Comparison of ENCODE assay signal across 1 cellular context in genomic region chr13:29905845-29906244, GRCh38.
TF ChIP-seq lines count a peak whose summit lies in the region.

No MANE protein-coding gene starts in this region.

TF ChIP-seq in HEK293, 187 proteins besides CTCF, POLR2A, EP300 and RAD21 (continued from another document and continues in another):
- TF ChIP-seq PRDM2 (tag by site-specific recombination; IDR thresholded peaks at IDR 0.05; ENCODE audit: borderline replicate concordance): no peak
- no peak for TF ChIP-seq ZNF571 (tag by site-specific recombination; IDR thresholded peaks at IDR 0.05)
- TF ChIP-seq HOXA7 (CRISPR knock-in tag; IDR thresholded peaks at IDR 0.05; ENCODE audit: borderline replicate concordance): no peak
- no peak for TF ChIP-seq YY2 (tag by site-specific recombination; IDR thresholded peaks at IDR 0.05)
- no peak for TF ChIP-seq KLF16 (tag by site-specific recombination; IDR thresholded peaks at IDR 0.05)
- no peak for TF ChIP-seq TSHZ1 (tag by site-specific recombination; IDR thresholded peaks at IDR 0.05; ENCODE audit: borderline replicate concordance)
- TF ChIP-seq ZNF518A (tag by site-specific recombination; conservative IDR thresholded peaks at IDR 0.05; ENCODE audit: low read depth): no peak
- TF ChIP-seq ZNF37A (tag by site-specific recombination; IDR thresholded peaks at IDR 0.05): no peak
- TF ChIP-seq KLF7 (tag by site-specific recombination; IDR thresholded peaks at IDR 0.05; ENCODE audit: borderline replicate concordance): no peak
- TF ChIP-seq ZFP41 (tag by site-specific recombination; IDR thresholded peaks at IDR 0.05; ENCODE audit: borderline replicate concordance): no peak
- no peak for TF ChIP-seq ZNF280C (tag by site-specific recombination; IDR thresholded peaks at IDR 0.05)
- no peak for TF ChIP-seq ZNF19 (tag by site-specific recombination; IDR thresholded peaks at IDR 0.05; ENCODE audit: low read depth)
- TF ChIP-seq ZBTB48 (tag by site-specific recombination; IDR thresholded peaks at IDR 0.05): no peak
- TF ChIP-seq ZNF707 (tag by site-specific recombination; IDR thresholded peaks at IDR 0.05): no peak
- TF ChIP-seq ZNF132 (tag by site-specific recombination; IDR thresholded peaks at IDR 0.05; ENCODE audit: borderline replicate concordance): no peak
- no peak for TF ChIP-seq ZNF155 (tag by site-specific recombination; IDR thresholded peaks at IDR 0.05)
- peak; percentile 25; the same call in 1 of the 2 replicates for TF ChIP-seq OSR2 (tag by site-specific recombination; IDR thresholded peaks at IDR 0.05)
- 0 out of 2 replicates have a peak, but pooled peaks have one; percentile 41 for TF ChIP-seq ZEB2 (tag by site-specific recombination; IDR thresholded peaks at IDR 0.05)
- TF ChIP-seq ZNF335 (tag by site-specific recombination; conservative IDR thresholded peaks at IDR 0.05): 0 out of 2 replicates have a peak, but pooled peaks have one; percentile 17
- peak; percentile 61; the same call in 1 of the 2 replicates for TF ChIP-seq PRDM6 (tag by site-specific recombination; IDR thresholded peaks at IDR 0.05)
- no peak for TF ChIP-seq ZNF488 (tag by site-specific recombination; IDR thresholded peaks at IDR 0.05)
- no peak for TF ChIP-seq ZNF114 (tag by site-specific recombination; IDR thresholded peaks at IDR 0.05)
- TF ChIP-seq ZNF473 (tag by site-specific recombination; IDR thresholded peaks at IDR 0.05): no peak
- TF ChIP-seq ZNF747 (tag by site-specific recombination; IDR thresholded peaks at IDR 0.05): no peak
- no peak for TF ChIP-seq ZNF777 (tag by site-specific recombination; IDR thresholded peaks at IDR 0.05; ENCODE audit: borderline replicate concordance)
- no peak for TF ChIP-seq ZNF175 (tag by site-specific recombination; IDR thresholded peaks at IDR 0.05)
- TF ChIP-seq ZNF449 (tag by site-specific recombination; IDR thresholded peaks at IDR 0.05): 0 out of 2 replicates have a peak, but pooled peaks have one; percentile 15
- TF ChIP-seq ZNF391 (tag by site-specific recombination; IDR thresholded peaks at IDR 0.05; ENCODE audit: borderline replicate concordance, low read depth): no peak
- TF ChIP-seq ZNF362 (tag by site-specific recombination; IDR thresholded peaks at IDR 0.05): 0 out of 2 replicates have a peak, but pooled peaks have one; percentile 19
- TF ChIP-seq ZNF18 (tag by site-specific recombination; IDR thresholded peaks at IDR 0.05): no peak
